Comparison of ENCODE assay signal across 30 cellular contexts in genomic region chr11:125512106-125512505, GRCh38. TPM values are rescaled to one million over a fixed set of nuclear protein-coding genes. Genes with fewer than 3 reads are reported as not detected.
DNase-seq lines count a peak whose midpoint lies in the region; ATAC-seq, FAIRE-seq and TF ChIP-seq lines count a peak whose summit lies in the region.
"Had no signal": no experiment of that assay in that cellular context is flagged by ENCODE, and none has a peak within 500 bp of the region (broad histone marks: within the 10 kb centered on the region; RNA-seq: fewer than 3 reads in every experiment).

No MANE protein-coding gene starts in this region.

- H3K9me3 Mint-ChIP-seq in natural killer cell treated with Interleukin-12 subunit alpha and Interleukin-12 subunit beta and Interleukin-15 and Interleukin-18, amount 100 ng/mL, for 72 hours: no peaks in the 10 kb centered on the region
- H3K9me3 Mint-ChIP-seq: mesothelial cell of epicardium; nephron; stimulated activated naive CD8-positive, alpha-beta T cell treated with anti-CD3 and anti-CD28 coated beads, Interleukin-15, Interleukin-2, amounts not matched to agents 100 ng/mL and 50 ng/mL, for 24 hours had no signal

- H3K9ac ChIP-seq in BLaER1 treated with 17β-estradiol and CSF1 and Interleukin-3, amounts not matched to agents 10 nM and 100 nM: peak overlapping the region in 6 of 11 experiments; percentile 12 to 76 (median 58); a peak in 6 of 22 replicates
- H3K9ac ChIP-seq in GM12878 (ENCODE audit: control insufficient read depth, insufficient read depth, low read length): no peak overlapping the region
- H3K9ac ChIP-seq: SK-N-SH had no signal

- no peak for FAIRE-seq in GM12878 (lab: Jason Lieb, UNC)
- FAIRE-seq: astrocyte, urothelium cell line had no signal

- H3K27ac Mint-ChIP-seq in natural killer cell treated with Interleukin-12 subunit alpha and Interleukin-12 subunit beta and Interleukin-15 and Interleukin-18, amount 100 ng/mL, for 72 hours: peak overlapping the region; percentile 90 to 97
- H3K27ac Mint-ChIP-seq: mesothelial cell of epicardium; nephron; stimulated activated naive CD8-positive, alpha-beta T cell treated with anti-CD3 and anti-CD28 coated beads, Interleukin-15, Interleukin-2, amounts not matched to agents 100 ng/mL and 50 ng/mL, for 24 hours had no signal

- no peaks in the 10 kb centered on the region for H4K20me1 ChIP-seq in BLaER1 treated with 17β-estradiol and CSF1 and Interleukin-3, amounts not matched to agents 10 nM and 100 nM
- no peaks in the 10 kb centered on the region for H4K20me1 ChIP-seq in GM12878 (ENCODE audit: control insufficient read depth, insufficient read depth)

- BruUV-seq in GM12878 (replicated peaks; lab: Mats Ljungman, UMichigan): no TSS peak

- DNase-seq in GM12878 (ENCODE audit: low read depth, low spot score) (no peak), DMS53 (lab: John Stamatoyannopoulos, UW) (no peak), DMS114 treated with DMSO at 0.1 percent for 48 hours (lab: John Stamatoyannopoulos, UW; ENCODE audit: unreplicated experiment) (no peak)
- peak; percentile 73 for DNase-seq in natural killer cell treated with Interleukin-12 subunit alpha and Interleukin-12 subunit beta and Interleukin-15 and Interleukin-18, amount 100 ng/mL, for 72 hours (ENCODE audit: low spot score)
- DNase-seq: activated effector memory CD4-positive, alpha-beta T cell treated with Interleukin-2 at 50 U/mL for 16 hours; Caco-2; colonic mucosa; effector CD4-positive, alpha-beta T cell; HCEC 1CT; kidney glomerular epithelial cell; NCI-H1436 treated with DMSO at 0.1 percent for 48 hours; NCI-H345; NCI-H69; ovary; PC-9; SK-N-SH; stimulated activated CD4-positive, alpha-beta T cell treated with anti-CD3 and anti-CD28 coated beads, Interleukin-15, amount 100 ng/mL, for 24 hours had no signal

- H3K79me2 ChIP-seq in GM12878 (ENCODE audit: control insufficient read depth, insufficient read depth, low read length): no peaks in the 10 kb centered on the region

- POLR2A ChIA-PET in GM12878 (lab: Charles Lee): interaction anchor here (0.5 to 1.1 kb wide), 3 partner anchors 18 to 73 kb away, joined by 3 read pairs; no protein-coding TSS in a partner anchor

- H3K4me3 Mint-ChIP-seq in natural killer cell treated with Interleukin-12 subunit alpha and Interleukin-12 subunit beta and Interleukin-15 and Interleukin-18, amount 100 ng/mL, for 72 hours: peak overlapping the region; percentile 70
- H3K4me3 Mint-ChIP-seq: mesothelial cell of epicardium; nephron; stimulated activated naive CD8-positive, alpha-beta T cell treated with anti-CD3 and anti-CD28 coated beads, Interleukin-15, Interleukin-2, amounts not matched to agents 100 ng/mL and 50 ng/mL, for 24 hours had no signal

- peaks cover 0 to 52% (median 24%) of the 10 kb centered on the region in 11 experiments; a peak in 18 of 22 replicates for H3K9me3 ChIP-seq in BLaER1 treated with 17β-estradiol and CSF1 and Interleukin-3, amounts not matched to agents 10 nM and 100 nM (replicated peaks in 1 of 11)
- H3K9me3 ChIP-seq in GM12878 (replicated peaks; ENCODE audit: control insufficient read depth, insufficient read depth, low read length): no peaks in the 10 kb centered on the region; the same call in 1 of the 3 replicates
- H3K9me3 ChIP-seq: colonic mucosa, gastroesophageal sphincter, ovary, SK-N-SH, thoracic aorta had no signal

- H3K36me3 ChIP-seq in BLaER1 treated with 17β-estradiol and CSF1 and Interleukin-3, amounts not matched to agents 10 nM and 100 nM: no peaks in the 10 kb centered on the region
- H3K36me3 ChIP-seq in GM12878 (ENCODE audit: control insufficient read depth in 2 of 2, insufficient read depth in 2 of 2, low read length in 1 of 2): no peaks in the 10 kb centered on the region
- H3K36me3 ChIP-seq: cardiac muscle cell, colonic mucosa, gastroesophageal sphincter, ovary, thoracic aorta had no signal

- no peaks in the 10 kb centered on the region for H3K27me3 Mint-ChIP-seq in natural killer cell treated with Interleukin-12 subunit alpha and Interleukin-12 subunit beta and Interleukin-15 and Interleukin-18, amount 100 ng/mL, for 72 hours
- H3K27me3 Mint-ChIP-seq: stimulated activated naive CD8-positive, alpha-beta T cell treated with anti-CD3 and anti-CD28 coated beads, Interleukin-15, Interleukin-2, amounts not matched to agents 100 ng/mL and 50 ng/mL, for 24 hours had no signal

- CTCF ChIA-PET in GM12878 (lab: Yijun Ruan, JAX): no interaction called here

- peaks cover 57 to 100% (median 69%) of the 10 kb centered on the region in 10 experiments for H3K4me1 ChIP-seq in BLaER1 treated with 17β-estradiol and CSF1 and Interleukin-3, amounts not matched to agents 10 nM and 100 nM
- peaks cover 45% of the 10 kb centered on the region for H3K4me1 ChIP-seq in GM12878 (ENCODE audit: control insufficient read depth, insufficient read depth, low read length)
- H3K4me1 ChIP-seq: gastroesophageal sphincter had no signal

- peak overlapping the region; percentile 20 to 82 (median 69); a peak in 18 of 22 replicates for H3K4me2 ChIP-seq in BLaER1 treated with 17β-estradiol and CSF1 and Interleukin-3, amounts not matched to agents 10 nM and 100 nM
- no peak overlapping the region for H3K4me2 ChIP-seq in GM12878 (ENCODE audit: control insufficient read depth, insufficient read depth)
- H3K4me2 ChIP-seq: PC-9, SK-N-SH had no signal

- TF ChIP-seq RAD21 in GM12878 (IDR thresholded peaks at IDR 0.05; ENCODE audit: insufficient read depth, low read depth, low read length): no peak

- RAD21 ChIA-PET in GM12878 (lab: Charles Lee; ENCODE audit: unreplicated experiment): interaction anchor here (0.6 kb wide), 1 partner anchor 162 kb away, joined by 3 read pairs; no protein-coding TSS in a partner anchor

- TF ChIP-seq EP300 in GM12878 (IDR thresholded peaks at IDR 0.05; ENCODE audit: borderline replicate concordance in 1 of 2, control insufficient read depth in 1 of 2, low read depth in 2 of 2, low read length in 2 of 2): no peak

- H3K4me1 Mint-ChIP-seq in natural killer cell treated with Interleukin-12 subunit alpha and Interleukin-12 subunit beta and Interleukin-15 and Interleukin-18, amount 100 ng/mL, for 72 hours (ENCODE audit: low read depth in 2 of 2): peaks cover 54 to 62% of the 10 kb centered on the region in 2 donors

- H3K36me3 Mint-ChIP-seq in natural killer cell treated with Interleukin-12 subunit alpha and Interleukin-12 subunit beta and Interleukin-15 and Interleukin-18, amount 100 ng/mL, for 72 hours: no peaks in the 10 kb centered on the region
- H3K36me3 Mint-ChIP-seq: mesothelial cell of epicardium had no signal

- no peak for TF ChIP-seq CTCF in GM12878 (IDR thresholded peaks at IDR 0.05 in 2 of 3, conservative IDR thresholded peaks at IDR 0.05 in 1 of 3; ENCODE audit: control insufficient read depth in 2 of 3, extremely low read depth in 1 of 3, insufficient read depth in 1 of 3, low read depth in 3 of 3, low read length in 3 of 3)

- 66% methylated on average over 7 of the region's 7 CpGs for WGBS in GM12878 (ENCODE audit: insufficient coverage, insufficient replicate concordance, low lambda C conversion rate, missing lambda C conversion rate)

- H3K27ac ChIP-seq in BLaER1 treated with 17β-estradiol and CSF1 and Interleukin-3, amounts not matched to agents 10 nM and 100 nM: peak overlapping the region; percentile 6 to 98 (median 96); a peak in 21 of 22 replicates
- H3K27ac ChIP-seq in GM12878 (ENCODE audit: control insufficient read depth, insufficient read depth): no peak overlapping the region
- H3K27ac ChIP-seq: cardiac muscle cell, colonic mucosa, gastroesophageal sphincter, ovary, PC-9, thoracic aorta had no signal

- H3K4me3 ChIP-seq in BLaER1 treated with 17β-estradiol and CSF1 and Interleukin-3, amounts not matched to agents 10 nM and 100 nM: no peak overlapping the region
- H3K4me3 ChIP-seq in GM12878: no peak overlapping the region
- H3K4me3 ChIP-seq: cardiac muscle cell, colonic mucosa, gastroesophageal sphincter, ovary, PC-9, thoracic aorta had no signal

- no peaks in the 10 kb centered on the region for H3K27me3 ChIP-seq in BLaER1 treated with 17β-estradiol and CSF1 and Interleukin-3, amounts not matched to agents 10 nM and 100 nM
- H3K27me3 ChIP-seq in GM12878 (replicated peaks in 1 of 2; ENCODE audit: control insufficient read depth in 2 of 2, insufficient read depth in 2 of 2, low read length in 1 of 2): no peaks in the 10 kb centered on the region
- H3K27me3 ChIP-seq: cardiac muscle cell, colonic mucosa, gastroesophageal sphincter, ovary had no signal

- SMC1A ChIA-PET in GM12878 (lab: Charles Lee; ENCODE audit: uncharacterized antibody, unreplicated experiment): interaction anchor here (1.2 to 3.0 kb wide), 4 partner anchors 9 to 58 kb away, joined by 3 to 22 read pairs (median 8); partner anchors contain the start of gene EI24

- in situ Hi-C loops in GM12878 (cut with MboI): no loop called here

- H2AFZ ChIP-seq in GM12878 (ENCODE audit: control insufficient read depth, low read depth, low read length): peak overlapping the region; percentile 9
- H2AFZ ChIP-seq: PC-9 had no signal

- TF ChIP-seq POLR2A in GM12878 (IDR thresholded peaks at IDR 0.05; ENCODE audit: low read depth, low read length): no peak

- ATAC-seq in GM18867 (IDR thresholded peaks at IDR 0.05; ENCODE audit: unreplicated experiment) (peak; percentile 28), GM12878 (no peak), GM18858 (IDR thresholded peaks at IDR 0.05; ENCODE audit: unreplicated experiment) (no peak)
- ATAC-seq in natural killer cell treated with Interleukin-12 subunit alpha and Interleukin-12 subunit beta and Interleukin-15 and Interleukin-18, amount 100 ng/mL, for 72 hours: peak; percentile 56 to 65
- ATAC-seq: gastroesophageal sphincter, Right ventricle myocardium inferior had no signal

- intact Hi-C loops in GM12878 (cut with micrococcal nuclease; ENCODE audit: unreplicated experiment): no loop called here

RNA-seq across cellular contexts. Expression of gene FEZ1, which starts 16.0 kb away (rescaled TPM):
- total RNA-seq in GM12878 (2013; cell fraction: nucleolus; rRNA removed): 20.4 and 20.8 TPM in 2 replicates
- total RNA-seq in GM12878 (2014; rRNA removed): 9.0 and 15.3 TPM in 2 replicates
- total RNA-seq in GM12878 (2014; rRNA removed; fragmentation: Illumina TruSeq; extraction: Trizol): 9.8 and 10.4 TPM in 2 replicates
- total RNA-seq in GM12878 (2021): 10.1 and 11.6 TPM in 2 replicates
- 18.3 TPM for polyA plus RNA-seq in GM12878 (2011; ENCODE audit: low read depth)
- 46.7 and 57.0 TPM in 2 replicates for polyA plus RNA-seq in GM12878 (2011; rRNA removed)
- polyA plus RNA-seq in GM12878 (2011; cell fraction: cytosol; rRNA removed): 57.5 and 65.1 TPM in 2 replicates
- 36.3 and 40.0 TPM in 2 replicates for polyA plus RNA-seq in GM12878 (2011; cell fraction: nucleus; rRNA removed)
- 14.3 and 23.0 TPM in 2 replicates for polyA plus RNA-seq in GM12878 (2012)
- polyA plus RNA-seq in GM12878 (2014; fragmentation: Illumina TruSeq; extraction: Trizol): 11.5 and 12.4 TPM in 2 replicates
- polyA plus RNA-seq in GM12878 (2014; fragmentation: Nextera tagmentation; extraction: Ambion mirVana): 1 to 10 TPM; 2.7 to 4.9 TPM
- polyA plus RNA-seq in GM12878 (2014; rRNA removed): 9.4 and 12.0 TPM in 2 replicates
- polyA plus RNA-seq in GM12878 (2016; fragmentation: Nextera tagmentation; extraction: Ambion mirVana): 1 to 10 TPM; 7.6 to 8.8 TPM
- 26.7 and 28.7 TPM in 2 replicates for polyA minus RNA-seq in GM12878 (2011; rRNA and poly(A)+ RNA removed)
- polyA minus RNA-seq in GM12878 (2011; cell fraction: cytosol; rRNA and poly(A)+ RNA removed): 14.7 and 18.4 TPM in 2 replicates
- polyA minus RNA-seq in GM12878 (2011; cell fraction: nucleus; rRNA and poly(A)+ RNA removed): 6.2 and 17.0 TPM in 2 replicates
- 100 to 1,000 TPM in 1 of 2 donors, 10 to 100 TPM in 1; 99.1 to 102 TPM for total RNA-seq in natural killer cell treated with Interleukin-12 subunit alpha and Interleukin-12 subunit beta and Interleukin-15 and Interleukin-18, amount 100 ng/mL, for 72 hours
- total RNA-seq: T-helper 2 cell treated with Interferon-gamma antibody and Interleukin-4, amounts not matched to agents 100 ng/mL and 5 ng/mL, for 36 hours had no signal

RNA-seq across cellular contexts. Expression of gene EI24, which starts 57.2 kb away (rescaled TPM):
- total RNA-seq in GM12878 (2013; cell fraction: nucleolus; rRNA removed): 29.1 and 31.1 TPM in 2 replicates
- total RNA-seq in GM12878 (2014; rRNA removed): 76.1 and 86.5 TPM in 2 replicates
- 52.3 and 54.2 TPM in 2 replicates for total RNA-seq in GM12878 (2014; rRNA removed; fragmentation: Illumina TruSeq; extraction: Trizol)
- 54.5 and 57.2 TPM in 2 replicates for total RNA-seq in GM12878 (2021)
- polyA plus RNA-seq in GM12878 (2011; ENCODE audit: low read depth): 31.3 TPM
- 84.6 and 87.0 TPM in 2 replicates for polyA plus RNA-seq in GM12878 (2011; rRNA removed)
- polyA plus RNA-seq in GM12878 (2011; cell fraction: cytosol; rRNA removed): 66.8 and 83.4 TPM in 2 replicates
- polyA plus RNA-seq in GM12878 (2011; cell fraction: nucleus; rRNA removed): 35.4 and 36.5 TPM in 2 replicates
- polyA plus RNA-seq in GM12878 (2012): 29.4 and 37.7 TPM in 2 replicates
- 80.7 and 89.6 TPM in 2 replicates for polyA plus RNA-seq in GM12878 (2014; fragmentation: Illumina TruSeq; extraction: Trizol)
- polyA plus RNA-seq in GM12878 (2014; fragmentation: Nextera tagmentation; extraction: Ambion mirVana): 10 to 100 TPM; 20.3 to 32.8 TPM
- polyA plus RNA-seq in GM12878 (2014; rRNA removed): 61.5 and 64.7 TPM in 2 replicates
- 100 to 1,000 TPM; 122 to 127 TPM for polyA plus RNA-seq in GM12878 (2016; fragmentation: Nextera tagmentation; extraction: Ambion mirVana)
- 71.5 and 76.5 TPM in 2 replicates for polyA minus RNA-seq in GM12878 (2011; rRNA and poly(A)+ RNA removed)
- polyA minus RNA-seq in GM12878 (2011; cell fraction: cytosol; rRNA and poly(A)+ RNA removed): 18.3 and 20.3 TPM in 2 replicates
- polyA minus RNA-seq in GM12878 (2011; cell fraction: nucleus; rRNA and poly(A)+ RNA removed): 8.3 and 15.2 TPM in 2 replicates
- total RNA-seq in natural killer cell treated with Interleukin-12 subunit alpha and Interleukin-12 subunit beta and Interleukin-15 and Interleukin-18, amount 100 ng/mL, for 72 hours: 10 to 100 TPM; 47.1 to 60.8 TPM

Comparison
In these comparisons a context has a peak if more than half of its experiments do, and no peak if none do; other contexts are left out.
1. ATAC-seq: peak in GM18867 (single experiment) and natural killer cell treated with Interleukin-12 subunit alpha and Interleukin-12 subunit beta and Interleukin-15 and Interleukin-18, amount 100 ng/mL, for 72 hours (2 of 2); none in GM12878 (single experiment) and GM18858 (single experiment).
2. RNA of gene FEZ1, which starts 16.0 kb away (total RNA-seq): 99.1 to 102 TPM in natural killer cell treated with Interleukin-12 subunit alpha and Interleukin-12 subunit beta and Interleukin-15 and Interleukin-18, amount 100 ng/mL, for 72 hours; 9.0 to 20.8 TPM in GM12878; every median in the first group is over 4 times any median in the second.